ENCODE assay signal across 8 cellular contexts in genomic region chr17:4583796-4584124, GRCh38. TPM values are rescaled to one million over a fixed set of nuclear protein-coding genes. Genes with fewer than 3 reads are reported as not detected.
A peak's percentile ranks its signal among the peaks of the same experiment; 100 is the strongest.
DNase-seq lines count a peak whose midpoint lies in the region; ATAC-seq and TF ChIP-seq lines count a peak whose summit lies in the region.

No MANE protein-coding gene starts in this region.

- H3K9me3 ChIP-seq in SK-N-SH = no peaks in the 10 kb centered on the region

- H3K27ac ChIP-seq in SK-N-SH (ENCODE audit: low read depth in 2 of 2, low read length in 1 of 2) = no peak overlapping the region
- no peak overlapping the region for H3K27ac ChIP-seq in foreskin keratinocyte

- H3K9me3 Mint-ChIP-seq in osteocyte (ENCODE audit: unreplicated experiment) = no peaks in the 10 kb centered on the region

- no peak for TF ChIP-seq EP300 in SK-N-SH (IDR thresholded peaks at IDR 0.05; ENCODE audit: borderline replicate concordance in 1 of 2, low read depth in 1 of 2, low read length in 1 of 2)

- H3K27me3 ChIP-seq in SK-N-SH (ENCODE audit: insufficient read depth) = peaks cover 61% of the 10 kb centered on the region
- H3K27me3 ChIP-seq in foreskin keratinocyte = peaks cover 78% of the 10 kb centered on the region

- POLR2A ChIA-PET in SK-N-SH (lab: Yijun Ruan, JAX) = no interaction called here

- H3K27me3 Mint-ChIP-seq in osteocyte (ENCODE audit: unreplicated experiment) = peaks cover 55% of the 10 kb centered on the region

- no peak overlapping the region for H3K4me3 ChIP-seq in SK-N-SH (ENCODE audit: low read depth in 2 of 2, low read length in 1 of 2)

- H3K4me3 Mint-ChIP-seq in osteocyte (ENCODE audit: unreplicated experiment) = peak overlapping the region; percentile 74

- peaks cover 12% of the 10 kb centered on the region for H3K4me1 Mint-ChIP-seq in osteocyte (ENCODE audit: unreplicated experiment)

- TF ChIP-seq CTCF in SK-N-SH (IDR thresholded peaks at IDR 0.05) (peak; percentile 39), foreskin keratinocyte (conservative IDR thresholded peaks at IDR 0.05) (no peak), osteocyte (IDR thresholded peaks at IDR 0.05) (peak; percentile 51)

- no peak for TF ChIP-seq RAD21 in SK-N-SH (IDR thresholded peaks at IDR 0.05; ENCODE audit: low read length)

- peak overlapping the region; percentile 57; the same call in 1 of the 2 replicates for H3K4me2 ChIP-seq in SK-N-SH

- no peak overlapping the region for H3K27ac Mint-ChIP-seq in osteocyte (ENCODE audit: unreplicated experiment)

- no peak overlapping the region for H3K9ac ChIP-seq in SK-N-SH

- ATAC-seq in foreskin keratinocyte (peak; percentile 6), GM21526 (IDR thresholded peaks at IDR 0.05; ENCODE audit: low FRiP score, unreplicated experiment) (no peak), HG02973 (IDR thresholded peaks at IDR 0.05; ENCODE audit: unreplicated experiment) (no peak)

- peaks cover 0 to 23% of the 10 kb centered on the region in 2 experiments; a peak in 1 of 4 replicates for H3K4me1 ChIP-seq in SK-N-SH (ENCODE audit: control insufficient read depth in 1 of 2, insufficient read depth in 2 of 2, low read depth in 1 of 2, low read length in 1 of 2)
- peaks cover 11% of the 10 kb centered on the region for H3K4me1 ChIP-seq in foreskin keratinocyte

- DNase-seq in activated CD4-positive, alpha-beta T cell treated with anti-CD3 and anti-CD28 coated beads for 48 hours = peak; percentile 44
- DNase-seq in activated CD4-positive, alpha-beta T cell treated with anti-CD3 and anti-CD28 coated beads, Interleukin-2, amount 50 U/mL, for 1 hour = no peak
- DNase-seq in SK-N-SH (peak; percentile 79), foreskin keratinocyte (no peak), osteocyte (ENCODE audit: extremely low spot score, unreplicated experiment) (peak; percentile 81), T1000 (lab: John Stamatoyannopoulos, UW) (no peak)

- H3K9me2 ChIP-seq in SK-N-SH = no peaks in the 10 kb centered on the region

- CTCF ChIA-PET in SK-N-SH (lab: Yijun Ruan, JAX) = interaction anchor here (1.0 to 6.8 kb wide), 11 partner anchors 9 to 91 kb away, joined by 3 to 74 read pairs (median 5); no protein-coding TSS in a partner anchor

- H3K36me3 Mint-ChIP-seq in osteocyte (ENCODE audit: unreplicated experiment) = no peaks in the 10 kb centered on the region

- no peaks in the 10 kb centered on the region for H3K79me2 ChIP-seq in SK-N-SH (ENCODE audit: insufficient read depth)

- H2AFZ ChIP-seq in SK-N-SH (ENCODE audit: low read depth) = no peak overlapping the region

- H3F3A ChIP-seq in SK-N-SH (replicated peaks; ENCODE audit: insufficient read depth) = no peaks in the 10 kb centered on the region

- H4K20me1 ChIP-seq in SK-N-SH (ENCODE audit: insufficient read depth) = no peaks in the 10 kb centered on the region

- WGBS in SK-N-SH (ENCODE audit: low lambda C conversion rate) = 32% methylated on average over 12 of the region's 15 CpGs

- no peaks in the 10 kb centered on the region for H3K36me3 ChIP-seq in SK-N-SH (replicated peaks in 1 of 2; ENCODE audit: control insufficient read depth in 1 of 2, insufficient read depth in 2 of 2, low read length in 1 of 2)

TF ChIP-seq in SK-N-SH, 30 proteins besides CTCF, POLR2A, EP300 and RAD21:
- TF ChIP-seq, protein P1, sequence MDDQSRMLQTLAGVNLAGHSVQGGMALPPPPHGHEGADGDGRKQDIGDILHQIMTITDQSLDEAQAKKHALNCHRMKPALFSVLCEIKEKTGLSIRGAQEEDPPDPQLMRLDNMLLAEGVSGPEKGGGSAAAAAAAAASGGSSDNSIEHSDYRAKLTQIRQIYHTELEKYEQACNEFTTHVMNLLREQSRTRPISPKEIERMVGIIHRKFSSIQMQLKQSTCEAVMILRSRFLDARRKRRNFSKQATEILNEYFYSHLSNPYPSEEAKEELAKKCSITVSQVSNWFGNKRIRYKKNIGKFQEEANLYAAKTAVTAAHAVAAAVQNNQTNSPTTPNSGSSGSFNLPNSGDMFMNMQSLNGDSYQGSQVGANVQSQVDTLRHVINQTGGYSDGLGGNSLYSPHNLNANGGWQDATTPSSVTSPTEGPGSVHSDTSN (IDR thresholded peaks at IDR 0.05) = no peak
- TF ChIP-seq RFX5 (IDR thresholded peaks at IDR 0.05; ENCODE audit: low read length) (no peak), RCOR1 (IDR thresholded peaks at IDR 0.05; ENCODE audit: low read length) (no peak), ZBTB33 (IDR thresholded peaks at IDR 0.05; ENCODE audit: borderline replicate concordance, low read depth) (no peak), TEAD4 (IDR thresholded peaks at IDR 0.05; ENCODE audit: borderline replicate concordance, insufficient read depth) (no peak), SMC3 (IDR thresholded peaks at IDR 0.05; ENCODE audit: low read depth, low read length) (no peak), POLR2AphosphoS5 (IDR thresholded peaks at IDR 0.05; ENCODE audit: low read depth, low read length) (no peak), IRF3 (IDR thresholded peaks at IDR 0.05; ENCODE audit: low read depth, low read length) (no peak), GATA2 (CRISPR knock-in tag; IDR thresholded peaks at IDR 0.05) (no peak), NFIC (IDR thresholded peaks at IDR 0.05; ENCODE audit: borderline replicate concordance) (no peak), USF2 (IDR thresholded peaks at IDR 0.05; ENCODE audit: borderline replicate concordance, low read depth, low read length) (no peak), YY1 (IDR thresholded peaks at IDR 0.05; ENCODE audit: low read depth) (no peak), EZH2phosphoT487 (IDR thresholded peaks at IDR 0.05; ENCODE audit: borderline replicate concordance, low read depth) (no peak), TAF1 (IDR thresholded peaks at IDR 0.05; ENCODE audit: borderline replicate concordance, low read depth, low read length) (no peak), ELF1 (IDR thresholded peaks at IDR 0.05) (no peak), RXRA (IDR thresholded peaks at IDR 0.05; ENCODE audit: borderline replicate concordance, low read depth) (no peak)

RNA-seq across cellular contexts. Expression of gene SMTNL2, which starts 0.6 kb away (rescaled TPM):
- polyA plus RNA-seq in SK-N-SH (2012; rRNA removed) (not detected in 2 replicates), foreskin keratinocyte (not detected in 2 replicates)
- polyA plus RNA-seq in SK-N-SH (2012; cell fraction: cytosol; rRNA removed) = not detected in 2 replicates
- not detected in 2 replicates for polyA plus RNA-seq in SK-N-SH (2012; cell fraction: nucleus; rRNA removed)
- total RNA-seq in foreskin keratinocyte (not detected in 2 replicates), osteocyte (1.7 and 2.8 TPM in 2 replicates)

RNA-seq across cellular contexts. Expression of gene GGT6, which starts 23.4 kb away (rescaled TPM):
- polyA plus RNA-seq in SK-N-SH (2012; rRNA removed) (not detected in 2 replicates), foreskin keratinocyte (0.18 and 0.22 TPM in 2 replicates)
- polyA plus RNA-seq in SK-N-SH (2012; cell fraction: cytosol; rRNA removed) = not detected in 2 replicates
- polyA plus RNA-seq in SK-N-SH (2012; cell fraction: nucleus; rRNA removed) = not detected in 2 replicates
- total RNA-seq in foreskin keratinocyte (0.25 and 0.31 TPM in 2 replicates), osteocyte (not detected in 2 replicates)

RNA-seq across cellular contexts. Expression of gene MYBBP1A, which starts 28.6 kb away (rescaled TPM):
- polyA plus RNA-seq in SK-N-SH (2012; rRNA removed) (74.7 and 93.0 TPM in 2 replicates), foreskin keratinocyte (58.7 and 69.4 TPM in 2 replicates)
- 32.8 and 40.9 TPM in 2 replicates for polyA plus RNA-seq in SK-N-SH (2012; cell fraction: cytosol; rRNA removed)
- polyA plus RNA-seq in SK-N-SH (2012; cell fraction: nucleus; rRNA removed) = 264 and 287 TPM in 2 replicates
- total RNA-seq in foreskin keratinocyte (76.5 and 89.3 TPM in 2 replicates), osteocyte (47.9 and 48.5 TPM in 2 replicates)

RNA-seq across cellular contexts. Expression of gene ALOX15, which starts 57.7 kb away (rescaled TPM):
- polyA plus RNA-seq in SK-N-SH (2012; rRNA removed) (not detected in 2 replicates), foreskin keratinocyte (not detected in 2 replicates)
- 0.03 and 0.12 TPM in 2 replicates for polyA plus RNA-seq in SK-N-SH (2012; cell fraction: cytosol; rRNA removed)
- polyA plus RNA-seq in SK-N-SH (2012; cell fraction: nucleus; rRNA removed) = 0.02 and 0.09 TPM in 2 replicates
- total RNA-seq in foreskin keratinocyte (not detected in 2 replicates), osteocyte (not detected in 2 replicates)

Comparison
In these comparisons a context has a peak if more than half of its experiments do, and no peak if none do; other contexts are left out.
1. DNase-seq: peak in activated CD4-positive, alpha-beta T cell treated with anti-CD3 and anti-CD28 coated beads for 48 hours (single experiment), SK-N-SH (single experiment) and osteocyte (single experiment); none in activated CD4-positive, alpha-beta T cell treated with anti-CD3 and anti-CD28 coated beads, Interleukin-2, amount 50 U/mL, for 1 hour (single experiment), foreskin keratinocyte (0 of 2) and T1000 (single experiment).